Comparison of ENCODE assay signal across 12 cellular contexts in the genomic region with DNA sequence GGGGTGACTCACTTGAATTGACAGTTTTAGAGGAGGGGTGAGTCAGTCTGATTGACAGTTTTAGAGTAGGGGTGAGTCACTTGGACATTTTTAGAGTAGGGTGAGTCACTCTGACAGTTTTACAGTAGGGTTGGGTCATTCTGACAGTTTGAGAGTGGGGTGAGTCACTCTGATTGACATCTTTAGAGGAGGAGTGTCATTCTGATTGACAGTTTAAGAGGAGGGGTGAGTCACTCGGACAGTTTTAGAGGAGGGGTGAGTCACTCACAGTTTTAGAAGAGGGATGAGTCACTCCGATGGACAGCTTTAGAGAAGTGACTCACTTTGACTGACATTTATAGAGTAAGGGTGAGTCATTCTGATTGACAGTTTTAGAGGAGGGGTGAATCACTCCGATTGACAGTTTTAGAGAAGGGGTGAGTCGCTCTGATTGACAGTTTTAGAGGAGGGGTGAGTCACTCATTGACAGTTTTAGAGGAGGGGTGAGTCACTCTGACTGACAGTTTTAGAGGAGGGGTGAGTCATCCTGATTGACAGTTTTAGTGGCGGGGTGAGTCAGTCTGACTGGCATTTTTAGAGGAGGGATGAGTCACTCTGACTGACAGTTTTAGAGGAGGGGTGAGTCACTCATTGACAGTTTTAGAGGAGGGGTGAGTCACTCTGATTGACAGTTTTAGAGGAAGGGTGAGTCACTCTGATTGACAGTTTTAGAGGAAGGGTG.
DNase-seq lines count a peak whose midpoint lies in the region; ATAC-seq and TF ChIP-seq lines count a peak whose summit lies in the region.
"Had no signal": no experiment of that assay in that cellular context is flagged by ENCODE, and none has a peak within 500 bp of the region (broad histone marks: within the 10 kb centered on the region; RNA-seq: fewer than 3 reads in every experiment).

No MANE protein-coding gene starts in this region.

- no peak overlapping the region for H3K27ac ChIP-seq in A673 (ENCODE audit: low read depth, low read length, poor library complexity, severe bottlenecking)
- H3K27ac ChIP-seq in PC-3 (ENCODE audit: low read length), result peak overlapping the region; percentile 83
- no peak overlapping the region for H3K27ac ChIP-seq in endodermal cell (ENCODE audit: low read depth, low read length)
- no peak overlapping the region for H3K27ac ChIP-seq in effector memory CD4-positive, alpha-beta T cell (ENCODE audit: insufficient read depth, low read length, poor library complexity, severe bottlenecking)
- H3K27ac ChIP-seq: hepatocyte had no signal

- H3K9me2 ChIP-seq in PC-3 (replicated peaks; ENCODE audit: low read length), result no peaks in the 10 kb centered on the region

- 69 to 72% methylated on average over 4 to 5 of the region's 5 CpGs for WGBS in endodermal cell (ENCODE audit: insufficient coverage in 1 of 2, insufficient read length in 1 of 2), 2 experiments

- H4K20me1 ChIP-seq in PC-3 (ENCODE audit: low read length), result no peaks in the 10 kb centered on the region

- DNase-seq in A673 (ENCODE audit: low spot score) (peak; percentile 4), DMS53 treated with DMSO at 0.1 percent for 48 hours (lab: John Stamatoyannopoulos, UW; ENCODE audit: unreplicated experiment) (peak; percentile 82), PC-3 (peak; percentile 59), endodermal cell (peak; percentile 9), HuH-7 (ENCODE audit: low spot score) (no peak), KG1 (lab: John Stamatoyannopoulos, UW) (no peak)
- no peak for DNase-seq in effector memory CD4-positive, alpha-beta T cell
- DNase-seq: DMS 273 treated with DMSO at 0.1 percent for 48 hours, NCI-H1417 treated with DMSO at 0.1 percent for 48 hours, Right ventricle myocardium superior had no signal

- H3K9me3 ChIP-seq in A673 (ENCODE audit: low read depth, low read length, poor library complexity, severe bottlenecking) (peaks cover 31% of the 10 kb centered on the region), PC-3 (ENCODE audit: low read length) (peaks cover 39% of the 10 kb centered on the region), endodermal cell (ENCODE audit: control insufficient read depth, low read length) (peaks cover 79% of the 10 kb centered on the region)
- H3K9me3 ChIP-seq in effector memory CD4-positive, alpha-beta T cell (ENCODE audit: control insufficient read depth, low read length), result peaks cover 7% of the 10 kb centered on the region

- no peak overlapping the region for H3K4me3 Mint-ChIP-seq in endodermal cell

- peaks cover 33% of the 10 kb centered on the region for H3F3A ChIP-seq in PC-3 (ENCODE audit: low read length, unreplicated experiment)

- ATAC-seq in PC-3 (peak; percentile 22), HG03521 (IDR thresholded peaks at IDR 0.05; ENCODE audit: unreplicated experiment) (no peak)

- H3K36me3 Mint-ChIP-seq in endodermal cell (ENCODE audit: low read depth), result peaks cover 8% of the 10 kb centered on the region

- intact Hi-C loops in A673 (cut with micrococcal nuclease; ENCODE audit: unreplicated experiment) (no loop called here), PC-3 (cut with micrococcal nuclease) (no loop called here)

- H3K4me3 ChIP-seq in A673 (ENCODE audit: low read depth, low read length, poor library complexity, severe bottlenecking) (no peak overlapping the region), PC-3 (ENCODE audit: low read length) (no peak overlapping the region), endodermal cell (ENCODE audit: low read length) (peak overlapping the region; percentile 45)
- no peak overlapping the region for H3K4me3 ChIP-seq in effector memory CD4-positive, alpha-beta T cell (ENCODE audit: insufficient read depth, low read depth, low read length, poor library complexity, severe bottlenecking)
- H3K4me3 ChIP-seq: hepatocyte had no signal

- H3K4me1 ChIP-seq in A673 (ENCODE audit: insufficient read depth, low read length, poor library complexity, severe bottlenecking) (no peaks in the 10 kb centered on the region), PC-3 (ENCODE audit: insufficient read depth, low read length) (no peaks in the 10 kb centered on the region), endodermal cell (ENCODE audit: control insufficient read depth, insufficient read depth, low read length) (no peaks in the 10 kb centered on the region)
- H3K4me1 ChIP-seq in effector memory CD4-positive, alpha-beta T cell (ENCODE audit: control insufficient read depth, insufficient read depth, low read length, poor library complexity, severe bottlenecking), result no peaks in the 10 kb centered on the region

- H3K4me1 Mint-ChIP-seq in endodermal cell, result peaks cover 5% of the 10 kb centered on the region

- H3K36me3 ChIP-seq in A673 (ENCODE audit: insufficient read depth, low read length, poor library complexity, severe bottlenecking) (no peaks in the 10 kb centered on the region), PC-3 (ENCODE audit: low read depth, low read length) (no peaks in the 10 kb centered on the region; the same call in 1 of the 2 replicates), endodermal cell (ENCODE audit: control insufficient read depth, insufficient read depth, low read length) (no peaks in the 10 kb centered on the region)
- H3K36me3 ChIP-seq in effector memory CD4-positive, alpha-beta T cell (ENCODE audit: control insufficient read depth, insufficient read depth, low read length), result no peaks in the 10 kb centered on the region

- H3K4me2 ChIP-seq in PC-3 (ENCODE audit: low read length), result no peak overlapping the region
- H3K4me2 ChIP-seq: hepatocyte had no signal

- no peak overlapping the region for H2AFZ ChIP-seq in PC-3 (ENCODE audit: low read length)
- H2AFZ ChIP-seq: hepatocyte had no signal

- peaks cover 34% of the 10 kb centered on the region for H3K9me3 Mint-ChIP-seq in endodermal cell

- CTCF ChIA-PET in A673 (lab: Charles Lee), result no interaction called here
- CTCF ChIA-PET in PC-3 (lab: Charles Lee), result no interaction called here

- POLR2A ChIA-PET in A673 (lab: Charles Lee; ENCODE audit: low non-redundant PET), result no interaction called here
- POLR2A ChIA-PET in PC-3 (lab: Charles Lee; ENCODE audit: unreplicated experiment), result no interaction called here

- TF ChIP-seq CTCF in A673 (conservative IDR thresholded peaks at IDR 0.05; ENCODE audit: low read depth, low read length) (no peak), PC-3 (conservative IDR thresholded peaks at IDR 0.05; ENCODE audit: low read depth, low read length) (no peak), endodermal cell (conservative IDR thresholded peaks at IDR 0.05) (no peak)

- no TSS peak for BruUV-seq in A673 (replicated peaks; lab: Mats Ljungman, UMichigan)
- no TSS peak for BruUV-seq in PC-3 (replicated peaks; lab: Mats Ljungman, UMichigan)

- H3K9ac ChIP-seq in PC-3 (ENCODE audit: low read length) (no peak overlapping the region), endodermal cell (ENCODE audit: extremely low read depth, low read length, poor library complexity, severe bottlenecking) (no peak overlapping the region)

- H3K27me3 Mint-ChIP-seq in endodermal cell (ENCODE audit: insufficient read depth), result peaks cover 1% of the 10 kb centered on the region

- no peaks in the 10 kb centered on the region for H3K79me2 ChIP-seq in PC-3 (ENCODE audit: low read length)
- H3K79me2 ChIP-seq: hepatocyte had no signal

- no peak overlapping the region for H3K27ac Mint-ChIP-seq in endodermal cell

- no peaks in the 10 kb centered on the region for H3K27me3 ChIP-seq in A673 (replicated peaks; ENCODE audit: insufficient read depth, low read depth, low read length, poor library complexity)
- no peaks in the 10 kb centered on the region for H3K27me3 ChIP-seq in PC-3 (ENCODE audit: low read length)
- H3K27me3 ChIP-seq in endodermal cell (ENCODE audit: control insufficient read depth, insufficient read depth, low read length, poor library complexity, severe bottlenecking), result no peaks in the 10 kb centered on the region
- no peaks in the 10 kb centered on the region for H3K27me3 ChIP-seq in effector memory CD4-positive, alpha-beta T cell (replicated peaks; ENCODE audit: control insufficient read depth, insufficient read depth, low read length, poor library complexity, severe bottlenecking)
- H3K27me3 ChIP-seq: hepatocyte had no signal

Comparison
In these comparisons a context has a peak if more than half of its experiments do, and no peak if none do; other contexts are left out.
1. DNase-seq: peak in A673 (single experiment), DMS53 treated with DMSO at 0.1 percent for 48 hours (single experiment), PC-3 (single experiment) and endodermal cell (single experiment); none in HuH-7 (single experiment), KG1 (single experiment) and effector memory CD4-positive, alpha-beta T cell (0 of 3).